In genomic region chr15:92112711-92113110, GRCh38 we compare ENCODE assay signal across 17 cellular contexts.
DNase-seq lines count a peak whose midpoint lies in the region.
"Had no signal": no experiment of that assay in that cellular context is flagged by ENCODE, and none has a peak within 500 bp of the region (broad histone marks: within the 10 kb centered on the region; RNA-seq: fewer than 3 reads in every experiment).

No MANE protein-coding gene starts in this region.

- no peak overlapping the region for H3K4me3 ChIP-seq in mesendoderm (ENCODE audit: low read length)

- H3K4me1 ChIP-seq in mesendoderm (ENCODE audit: control insufficient read depth, low read depth, low read length): peaks cover 2% of the 10 kb centered on the region

- no peaks in the 10 kb centered on the region for H3K27me3 ChIP-seq in mesendoderm (ENCODE audit: insufficient read depth, low read length, poor library complexity)

- H3K79me1 ChIP-seq in mesendoderm (ENCODE audit: low read length): no peaks in the 10 kb centered on the region

- no peaks in the 10 kb centered on the region for H3K79me2 ChIP-seq in mesendoderm (ENCODE audit: control insufficient read depth, insufficient read depth, low read length)

- H2AK5ac ChIP-seq in mesendoderm (ENCODE audit: low read length): no peak overlapping the region

- no peak overlapping the region for H3K23ac ChIP-seq in mesendoderm (ENCODE audit: low read length)

- H3K27ac ChIP-seq in mesendoderm (ENCODE audit: low read depth, low read length): no peak overlapping the region
- H3K27ac ChIP-seq: C4-2B, HL-60 had no signal

- no peak overlapping the region for H2BK120ac ChIP-seq in mesendoderm (ENCODE audit: low read depth, low read length)

- no peak overlapping the region for H3K4ac ChIP-seq in mesendoderm (ENCODE audit: low read depth, low read length)

- no peak overlapping the region for H3K18ac ChIP-seq in mesendoderm (ENCODE audit: low read length)

- H4K5ac ChIP-seq in mesendoderm (ENCODE audit: low read length): no peak overlapping the region

- H2BK15ac ChIP-seq in mesendoderm (replicated peaks; ENCODE audit: low read depth): no peak overlapping the region

- no peak overlapping the region for H3K56ac ChIP-seq in mesendoderm (ENCODE audit: low read length)

- no peak overlapping the region for H3K9ac ChIP-seq in mesendoderm (ENCODE audit: low read length)

- H4K8ac ChIP-seq in mesendoderm (ENCODE audit: low read depth, low read length): no peak overlapping the region

- no peaks in the 10 kb centered on the region for H3K36me3 ChIP-seq in mesendoderm (ENCODE audit: control insufficient read depth, insufficient read depth, low read length)

- DNase-seq in RPMI7951 (ENCODE audit: low read depth) (peak; percentile 35), epidermal melanocyte (ENCODE audit: insufficient read length, low spot score) (peak; percentile 29), midbrain (lab: John Stamatoyannopoulos, UW) (peak; percentile 28), superior temporal gyrus (ENCODE audit: extremely low spot score) (peak; percentile 55), mesendoderm (no peak), RKO (ENCODE audit: low spot score) (no peak)
- no peak for DNase-seq in stimulated activated CD4-positive, alpha-beta T cell treated with anti-CD3 and anti-CD28 coated beads, Interleukin-4, amount 100 ng/mL, for 4 hours
- DNase-seq: ACHN; CD4-positive, alpha-beta T cell; DMS153; DMS79; GDM1; GOT3; H7; HFFc6 had no signal

- no peak overlapping the region for H2BK5ac ChIP-seq in mesendoderm (ENCODE audit: low read length)

- no peak overlapping the region for H3K4me2 ChIP-seq in mesendoderm (ENCODE audit: low read length)

- no CpG with 5 or more reads among the region's 3 CpGs for WGBS in mesendoderm (ENCODE audit: extremely low coverage, insufficient coverage, low lambda C conversion rate)

Comparison
In these comparisons a context has a peak if more than half of its experiments do, and no peak if none do; other contexts are left out.
1. DNase-seq: peak in RPMI7951 (single experiment), epidermal melanocyte (single experiment), midbrain (single experiment) and superior temporal gyrus (single experiment); none in mesendoderm (single experiment), RKO (single experiment) and stimulated activated CD4-positive, alpha-beta T cell treated with anti-CD3 and anti-CD28 coated beads, Interleukin-4, amount 100 ng/mL, for 4 hours (0 of 2).